9 cellular contexts compared by ENCODE assay signal in the genomic region with DNA sequence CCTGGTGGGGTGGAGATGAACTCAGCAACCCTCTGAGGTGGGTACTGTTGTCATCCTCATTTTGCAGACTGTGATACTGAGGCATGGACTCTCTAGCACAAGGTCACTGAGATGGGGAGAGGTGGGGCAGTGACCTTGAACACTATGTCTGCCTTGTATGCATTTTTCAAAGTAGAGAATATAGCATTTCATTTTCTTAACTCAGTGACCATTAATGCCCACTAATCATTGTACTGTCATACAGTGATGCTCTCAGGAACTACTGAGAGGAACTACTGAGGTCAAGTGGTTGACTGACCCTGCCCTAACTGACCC. TPM values are rescaled to one million over a fixed set of nuclear protein-coding genes. Genes with fewer than 3 reads are reported as not detected.
DNase-seq lines count a peak whose midpoint lies in the region; ATAC-seq, FAIRE-seq and TF ChIP-seq lines count a peak whose summit lies in the region.
"Had no signal": no experiment of that assay in that cellular context is flagged by ENCODE, and none has a peak within 500 bp of the region (broad histone marks: within the 10 kb centered on the region; RNA-seq: fewer than 3 reads in every experiment).

No MANE protein-coding gene starts in this region.

- H3K9me3 Mint-ChIP-seq in activated naive CD8-positive, alpha-beta T cell treated with anti-CD3 and anti-CD28 coated beads for 36 hours = no peaks in the 10 kb centered on the region

- ATAC-seq in heart right ventricle = no peak
- no peak for ATAC-seq in Right ventricle myocardium inferior
- no peak for ATAC-seq in upper lobe of left lung (ENCODE audit: low FRiP score in 2 of 2)
- ATAC-seq in GM18511 (IDR thresholded peaks at IDR 0.05; ENCODE audit: unreplicated experiment) = no peak
- ATAC-seq in GM19452 (IDR thresholded peaks at IDR 0.05; ENCODE audit: unreplicated experiment) = no peak

- H3K27ac Mint-ChIP-seq in activated naive CD8-positive, alpha-beta T cell treated with anti-CD3 and anti-CD28 coated beads for 36 hours = no peak overlapping the region

- H3K27ac ChIP-seq in heart right ventricle (peak overlapping the region in 9 of 10 donors; percentile 16 to 98 (median 95)), kidney (ENCODE audit: low read depth in 2 of 2, low read length in 2 of 2) (peak overlapping the region; percentile 75 to 97), upper lobe of left lung (peak overlapping the region in 3 of 4 donors; percentile 36 to 95 (median 94)), testis (peak overlapping the region in 1 of 2 donors; percentile 97)

- no peaks in the 10 kb centered on the region for H3K9me3 ChIP-seq in heart right ventricle
- H3K9me3 ChIP-seq in kidney (ENCODE audit: control insufficient read depth in 1 of 2, low read length in 2 of 2) = no peaks in the 10 kb centered on the region
- H3K9me3 ChIP-seq in upper lobe of left lung = no peaks in the 10 kb centered on the region
- H3K9me3 ChIP-seq in testis = no peaks in the 10 kb centered on the region

- TF ChIP-seq CTCF in heart right ventricle (IDR thresholded peaks at IDR 0.05) (no peak), kidney (IDR thresholded peaks at IDR 0.05; ENCODE audit: borderline replicate concordance, extremely low read depth, insufficient read depth) (no peak), upper lobe of left lung (IDR thresholded peaks at IDR 0.05) (no peak), testis (IDR thresholded peaks at IDR 0.05) (no peak)

- H3K9ac ChIP-seq in kidney (ENCODE audit: low read length in 2 of 2) = peak overlapping the region; percentile 34 to 84

- H3K27me3 Mint-ChIP-seq in activated naive CD8-positive, alpha-beta T cell treated with anti-CD3 and anti-CD28 coated beads for 36 hours = no peaks in the 10 kb centered on the region

- intact Hi-C loops in heart right ventricle (cut with DNase I) (no loop called here), Right ventricle myocardium inferior (cut with DNase I) (loop anchor here (5.0 kb wide), 1 partner anchor 1500 kb away; the partner anchor contains the start of genes SLC38A6 and TRMT5), kidney (cut with DNase I) (no loop called here), testis (cut with DNase I; ENCODE audit: low total_unique reads) (no loop called here)

- peak overlapping the region; percentile 94 for H3K4me3 Mint-ChIP-seq in activated naive CD8-positive, alpha-beta T cell treated with anti-CD3 and anti-CD28 coated beads for 36 hours

- peaks cover 18% of the 10 kb centered on the region for H3K36me3 Mint-ChIP-seq in activated naive CD8-positive, alpha-beta T cell treated with anti-CD3 and anti-CD28 coated beads for 36 hours

- no peak for FAIRE-seq in kidney (lab: Jason Lieb, UNC)
- FAIRE-seq: colon had no signal

- H3K36me3 ChIP-seq in heart right ventricle (peaks cover 0 to 26% (median 0%) of the 10 kb centered on the region in 9 donors), kidney (ENCODE audit: control insufficient read depth in 1 of 2, insufficient read depth in 2 of 2, low read length in 2 of 2) (peaks cover 0 to 5% of the 10 kb centered on the region in 2 donors), upper lobe of left lung (peaks cover 0 to 14% (median 0%) of the 10 kb centered on the region in 4 donors), testis (ENCODE audit: low read depth, missing control alignments) (no peaks in the 10 kb centered on the region)

- peaks cover 3 to 65% (median 55%) of the 10 kb centered on the region in 9 donors for H3K4me1 ChIP-seq in heart right ventricle
- peaks cover 18 to 25% of the 10 kb centered on the region in 2 donors for H3K4me1 ChIP-seq in kidney (ENCODE audit: control insufficient read depth in 1 of 2, insufficient read depth in 1 of 2, low read depth in 1 of 2, low read length in 2 of 2)
- H3K4me1 ChIP-seq in upper lobe of left lung = peaks cover 31 to 42% (median 37%) of the 10 kb centered on the region in 4 donors
- peaks cover 33% of the 10 kb centered on the region for H3K4me1 ChIP-seq in testis

- no peak for TF ChIP-seq EP300 in upper lobe of left lung (IDR thresholded peaks at IDR 0.05)

- no peaks in the 10 kb centered on the region for H3K27me3 ChIP-seq in heart right ventricle
- no peaks in the 10 kb centered on the region for H3K27me3 ChIP-seq in upper lobe of left lung
- no peaks in the 10 kb centered on the region for H3K27me3 ChIP-seq in testis

- DNase-seq in heart right ventricle (no peak), Right ventricle myocardium inferior (ENCODE audit: missing footprints) (no peak), kidney (no peak), upper lobe of left lung (no peak), testis (no peak)
- DNase-seq in activated naive CD8-positive, alpha-beta T cell treated with anti-CD3 and anti-CD28 coated beads for 36 hours = no peak

- peaks cover 44% of the 10 kb centered on the region for H3K4me1 Mint-ChIP-seq in activated naive CD8-positive, alpha-beta T cell treated with anti-CD3 and anti-CD28 coated beads for 36 hours

- no peak for TF ChIP-seq POLR2A in upper lobe of left lung (IDR thresholded peaks at IDR 0.05)
- no peak for TF ChIP-seq POLR2A in testis (IDR thresholded peaks at IDR 0.05)

- H3K4me3 ChIP-seq in heart right ventricle (peak overlapping the region in 7 of 10 donors; percentile 78 to 96 (median 90)), kidney (ENCODE audit: low read length in 2 of 2) (peak overlapping the region; percentile 84 to 94), upper lobe of left lung (peak overlapping the region in 1 of 4 donors; percentile 91), testis (no peak overlapping the region)

RNA-seq across cellular contexts. Expression of gene L3HYPDH, which starts 2.1 kb away (rescaled TPM):
- 10 to 100 TPM in 5 of 10 donors, 1 to 10 TPM in 5; 7.5 to 16.6 (median 9.8) TPM for total RNA-seq in heart right ventricle
- 10 to 100 TPM; 11.5 to 15.5 TPM for polyA plus RNA-seq in heart right ventricle
- total RNA-seq in Right ventricle myocardium inferior = 8.8 TPM
- total RNA-seq in activated naive CD8-positive, alpha-beta T cell treated with anti-CD3 and anti-CD28 coated beads for 36 hours = 1 to 10 TPM; 9.3 to 9.7 TPM
- 31.3 TPM for total RNA-seq in kidney
- polyA plus RNA-seq in kidney (ENCODE audit: insufficient read depth, low read depth, low replicate concordance) = 25.6 TPM
- 10 to 100 TPM; 16.7 to 53.4 (median 38.9) TPM for total RNA-seq in upper lobe of left lung
- total RNA-seq in testis = 10 to 100 TPM; 63.2 to 74.3 TPM
- polyA plus RNA-seq in testis (ENCODE audit: insufficient read depth, low read depth, low replicate concordance) = 48.2 TPM

RNA-seq across cellular contexts. Expression of gene JKAMP, which starts 2.2 kb away (rescaled TPM):
- total RNA-seq in heart right ventricle = 10 to 100 TPM; 19.6 to 27.7 (median 26.4) TPM
- 10 to 100 TPM; 20.3 to 31.9 TPM for polyA plus RNA-seq in heart right ventricle
- total RNA-seq in Right ventricle myocardium inferior = 23.7 TPM
- 10 to 100 TPM; 19.8 to 23.6 TPM for total RNA-seq in activated naive CD8-positive, alpha-beta T cell treated with anti-CD3 and anti-CD28 coated beads for 36 hours
- 40.4 TPM for total RNA-seq in kidney
- polyA plus RNA-seq in kidney (ENCODE audit: insufficient read depth, low read depth, low replicate concordance) = 48.3 TPM
- 10 to 100 TPM; 34.2 to 59.7 (median 44.0) TPM for total RNA-seq in upper lobe of left lung
- 10 to 100 TPM; 76.7 to 81.4 TPM for total RNA-seq in testis
- 87.2 TPM for polyA plus RNA-seq in testis (ENCODE audit: insufficient read depth, low read depth, low replicate concordance)

RNA-seq across cellular contexts. Expression of gene GPR135, which starts 16.9 kb away (rescaled TPM):
- total RNA-seq in heart right ventricle (1 to 10 TPM; 1.5 to 2.6 (median 2.2) TPM), Right ventricle myocardium inferior (1.5 TPM), kidney (3.0 TPM), upper lobe of left lung (10 to 100 TPM in 1 of 6 donors, 1 to 10 TPM in 5; 1.7 to 10.5 (median 6.2) TPM), testis (10 to 100 TPM; 33.1 to 71.2 TPM)
- polyA plus RNA-seq in heart right ventricle (1 to 10 TPM in 1 of 2 donors, under 1 TPM in 1; 0.86 to 1.0 TPM), kidney (ENCODE audit: insufficient read depth, low read depth, low replicate concordance) (0.77 TPM), testis (ENCODE audit: insufficient read depth, low read depth, low replicate concordance) (25.8 TPM)
- under 1 TPM; 0.60 to 0.97 TPM for total RNA-seq in activated naive CD8-positive, alpha-beta T cell treated with anti-CD3 and anti-CD28 coated beads for 36 hours

Comparison
In these comparisons a context has a peak if more than half of its experiments do, and no peak if none do; other contexts are left out.
1. H3K4me3 ChIP-seq: peak in heart right ventricle (7 of 10) and kidney (2 of 2); none in testis (0 of 2).